ENCODE assay signal across 1 cellular context in genomic region chr2:65294701-65295100, GRCh38.
TF ChIP-seq lines count a peak whose summit lies in the region.

No MANE protein-coding gene starts in this region.

TF ChIP-seq in K562, 482 proteins besides CTCF, POLR2A, EP300 and RAD21 (continued from another document and continues in another):
- TF ChIP-seq DACH1 (IDR thresholded peaks at IDR 0.05; ENCODE audit: partially characterized antibody) (no peak), RBFOX2 (IDR thresholded peaks at IDR 0.05; ENCODE audit: low read depth, low read length) (no peak), RBM39 (optimal IDR thresholded peaks at IDR 0.05; ENCODE audit: low read depth, low read length) (no peak), E2F8 (IDR thresholded peaks at IDR 0.05; ENCODE audit: low read depth, partially characterized antibody) (peak; percentile 29), ZNF124 (CRISPR knock-in tag; IDR thresholded peaks at IDR 0.05) (no peak), NEUROD1 (IDR thresholded peaks at IDR 0.05; ENCODE audit: borderline replicate concordance, low read depth, low read length, partially characterized antibody) (peak; percentile 66), ZBTB8A (IDR thresholded peaks at IDR 0.05; ENCODE audit: partially characterized antibody) (no peak), GATA2 (CRISPR knock-in tag; IDR thresholded peaks at IDR 0.05) (peak; percentile 56; the same call in 1 of the 2 replicates), HNRNPK (IDR thresholded peaks at IDR 0.05; ENCODE audit: low read depth, low read length, poor library complexity, severe bottlenecking) (no peak), GABPB1 (CRISPR knock-in tag; IDR thresholded peaks at IDR 0.05) (no peak), STAT6 (CRISPR knock-in tag; IDR thresholded peaks at IDR 0.05) (no peak), CCAR2 (IDR thresholded peaks at IDR 0.05; ENCODE audit: low read depth, low read length) (no peak), POLR2AphosphoS5 (IDR thresholded peaks at IDR 0.05; ENCODE audit: control insufficient read depth, insufficient read depth, low read depth, low read length) (0 out of 2 replicates have a peak, but pooled peaks have one; percentile 35), REST (CRISPR knock-in tag; IDR thresholded peaks at IDR 0.05; ENCODE audit: low read depth) (no peak), MCM2 (IDR thresholded peaks at IDR 0.05; ENCODE audit: low read depth) (no peak), THRAP3 (IDR thresholded peaks at IDR 0.05; ENCODE audit: borderline replicate concordance) (no peak), POLR3A (IDR thresholded peaks at IDR 0.05; ENCODE audit: borderline replicate concordance, extremely low read depth, insufficient read depth, insufficient read length) (no peak), RBBP5 (IDR thresholded peaks at IDR 0.05; ENCODE audit: borderline replicate concordance, insufficient read depth, low read length, poor library complexity, severe bottlenecking) (no peak), CHD7 (IDR thresholded peaks at IDR 0.05; ENCODE audit: low read depth, low read length) (no peak), USF1 (CRISPR knock-in tag; IDR thresholded peaks at IDR 0.05) (no peak), SMAD3 (CRISPR knock-in tag; conservative IDR thresholded peaks at IDR 0.05) (no peak), FOS (IDR thresholded peaks at IDR 0.05; ENCODE audit: extremely low read depth, insufficient read length) (no peak), ZNF175 (CRISPR knock-in tag; IDR thresholded peaks at IDR 0.05; ENCODE audit: low read depth) (no peak), ETV1 (tag; conservative IDR thresholded peaks at IDR 0.05; ENCODE audit: low read depth) (no peak), TFAP4 (CRISPR knock-in tag; IDR thresholded peaks at IDR 0.05; ENCODE audit: borderline replicate concordance) (no peak), ZNF644 (tag; IDR thresholded peaks at IDR 0.05; ENCODE audit: low read depth) (no peak), PPARD (CRISPR knock-in tag; IDR thresholded peaks at IDR 0.05) (no peak), THAP7 (CRISPR knock-in tag; IDR thresholded peaks at IDR 0.05) (no peak), TARDBP (IDR thresholded peaks at IDR 0.05) (no peak), KAT8 (IDR thresholded peaks at IDR 0.05; ENCODE audit: low read depth) (no peak), TCF3 (CRISPR knock-in tag; IDR thresholded peaks at IDR 0.05) (peak; percentile 79), GABPA (tag; conservative IDR thresholded peaks at IDR 0.05; ENCODE audit: low read depth) (no peak), VEZF1 (CRISPR knock-in tag; IDR thresholded peaks at IDR 0.05) (peak; percentile 85), RFX1 (IDR thresholded peaks at IDR 0.05) (no peak)
